In the genomic region with DNA sequence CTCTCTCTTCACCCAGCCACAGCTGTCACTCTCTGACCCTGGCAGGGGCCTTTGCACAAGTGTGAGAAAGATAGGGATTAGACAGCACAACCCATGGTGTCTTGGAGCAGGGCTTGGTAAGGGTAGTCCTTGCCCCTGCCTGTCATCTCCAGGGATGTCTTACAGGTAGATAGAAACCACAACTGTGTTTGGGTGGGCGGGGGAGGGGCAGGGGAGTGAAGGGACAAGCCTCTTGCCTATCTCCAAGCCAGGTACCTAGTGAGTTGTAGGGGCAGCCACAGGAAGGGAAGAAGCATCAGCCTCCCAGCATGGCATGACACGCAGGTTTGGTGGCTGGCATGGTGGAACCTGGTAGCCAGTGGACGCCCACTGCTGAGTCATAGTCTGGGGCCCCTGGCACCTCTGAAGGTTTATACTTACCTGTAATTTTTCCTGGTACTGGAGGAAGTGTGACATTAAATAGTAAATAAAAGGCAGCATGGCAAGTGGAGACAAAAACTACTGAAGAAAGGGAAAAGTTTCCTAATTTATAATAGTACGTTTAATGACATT, we compare ENCODE assay signal across 14 cellular contexts.
"Had no signal": no experiment of that assay in that cellular context is flagged by ENCODE, and none has a peak within 500 bp of the region (broad histone marks: within the 10 kb centered on the region; RNA-seq: fewer than 3 reads in every experiment).

No MANE protein-coding gene starts in this region.

- H3K27me3 Mint-ChIP-seq: activated CD8-positive, alpha-beta memory T cell treated with anti-CD3 and anti-CD28 coated beads, Interleukin-2, amount 10 ng/mL, durations not matched to agents 7 days and 5 days; activated T-cell treated with anti-CD3 and anti-CD28 coated beads, Interleukin-2, amount 50 U/mL, for 24 hours; stimulated activated naive CD8-positive, alpha-beta T cell treated with anti-CD3 and anti-CD28 coated beads, Interleukin-15, Interleukin-2, amounts not matched to agents 100 ng/mL and 50 ng/mL, for 24 hours; type B pancreatic cell had no signal

- H3K27ac Mint-ChIP-seq: activated CD8-positive, alpha-beta memory T cell treated with anti-CD3 and anti-CD28 coated beads, Interleukin-2, amount 10 ng/mL, durations not matched to agents 7 days and 5 days; activated naive CD4-positive, alpha-beta T cell treated with anti-CD3 and anti-CD28 coated beads, Interleukin-2, amount 50 U/mL, for 24 hours; activated T-cell treated with anti-CD3 and anti-CD28 coated beads, Interleukin-2, amount 50 U/mL, for 24 hours; stimulated activated naive CD8-positive, alpha-beta T cell treated with anti-CD3 and anti-CD28 coated beads, Interleukin-15, Interleukin-2, amounts not matched to agents 100 ng/mL and 50 ng/mL, for 24 hours; T-cell; type B pancreatic cell had no signal

- H3K27ac ChIP-seq: adrenal gland, dorsolateral prefrontal cortex, pancreas, suprapubic skin had no signal

- H3K4me1 ChIP-seq: adrenal gland, pancreas, suprapubic skin had no signal

- H3K4me1 Mint-ChIP-seq: activated CD8-positive, alpha-beta memory T cell treated with anti-CD3 and anti-CD28 coated beads, Interleukin-2, amount 10 ng/mL, durations not matched to agents 7 days and 5 days; activated naive CD4-positive, alpha-beta T cell treated with anti-CD3 and anti-CD28 coated beads, Interleukin-2, amount 50 U/mL, for 24 hours; T-cell had no signal

- H3K9me3 Mint-ChIP-seq: activated naive CD4-positive, alpha-beta T cell treated with anti-CD3 and anti-CD28 coated beads, Interleukin-2, amount 50 U/mL, for 24 hours; activated T-cell treated with anti-CD3 and anti-CD28 coated beads, Interleukin-2, amount 50 U/mL, for 24 hours; neural crest cell; stimulated activated naive CD8-positive, alpha-beta T cell treated with anti-CD3 and anti-CD28 coated beads, Interleukin-15, Interleukin-2, amounts not matched to agents 100 ng/mL and 50 ng/mL, for 24 hours; T-cell; type B pancreatic cell had no signal

- DNase-seq: activated CD4-positive, alpha-beta T cell treated with anti-CD3 and anti-CD28 coated beads, Interleukin-2, amount 50 U/mL, for 4 hours; activated CD8-positive, alpha-beta memory T cell treated with anti-CD3 and anti-CD28 coated beads, Interleukin-2, amount 10 ng/mL, durations not matched to agents 7 days and 5 days; activated T-cell treated with anti-CD3 and anti-CD28 coated beads, Interleukin-2, amount 50 U/mL, for 24 hours; adrenal gland; dorsolateral prefrontal cortex; foreskin melanocyte; T-cell; T-helper 9 cell had no signal

- H3K27me3 ChIP-seq: adrenal gland, dorsolateral prefrontal cortex, pancreas, suprapubic skin had no signal

- H3K9me3 ChIP-seq: adrenal gland, pancreas, suprapubic skin had no signal

- H3K4me3 Mint-ChIP-seq: activated CD8-positive, alpha-beta memory T cell treated with anti-CD3 and anti-CD28 coated beads, Interleukin-2, amount 10 ng/mL, durations not matched to agents 7 days and 5 days; activated naive CD4-positive, alpha-beta T cell treated with anti-CD3 and anti-CD28 coated beads, Interleukin-2, amount 50 U/mL, for 24 hours; activated T-cell treated with anti-CD3 and anti-CD28 coated beads, Interleukin-2, amount 50 U/mL, for 24 hours; neural crest cell; stimulated activated naive CD8-positive, alpha-beta T cell treated with anti-CD3 and anti-CD28 coated beads, Interleukin-15, Interleukin-2, amounts not matched to agents 100 ng/mL and 50 ng/mL, for 24 hours; T-cell; type B pancreatic cell had no signal

- H3K4me3 ChIP-seq: adrenal gland, dorsolateral prefrontal cortex, pancreas, suprapubic skin had no signal

- FAIRE-seq: pancreas had no signal

- H3K36me3 ChIP-seq: adrenal gland, pancreas, suprapubic skin had no signal

- H3K36me3 Mint-ChIP-seq: activated CD8-positive, alpha-beta memory T cell treated with anti-CD3 and anti-CD28 coated beads, Interleukin-2, amount 10 ng/mL, durations not matched to agents 7 days and 5 days; activated naive CD4-positive, alpha-beta T cell treated with anti-CD3 and anti-CD28 coated beads, Interleukin-2, amount 50 U/mL, for 24 hours; T-cell had no signal
